14 cellular contexts compared by ENCODE assay signal in the genomic region with DNA sequence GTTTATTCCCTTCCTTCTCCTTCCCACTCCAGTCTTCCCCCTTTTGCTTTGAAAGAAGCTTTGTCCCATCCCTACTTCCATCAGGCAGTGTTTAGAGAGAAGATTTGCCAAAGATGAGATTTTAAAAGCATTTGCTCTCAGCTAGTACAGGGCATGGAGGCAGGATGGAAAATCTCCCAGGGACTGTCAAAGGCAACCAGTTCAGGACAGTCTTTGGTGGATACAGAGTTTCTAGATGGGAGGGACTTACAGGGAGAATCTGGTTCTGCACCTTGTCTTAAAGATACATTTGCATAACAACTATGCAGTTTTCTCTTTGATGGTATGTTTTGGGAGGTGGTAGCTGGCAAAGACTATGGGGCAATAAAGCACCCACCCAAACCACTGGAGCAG. TPM values are rescaled to one million over a fixed set of nuclear protein-coding genes. Genes with fewer than 3 reads are reported as not detected.
DNase-seq lines count a peak whose midpoint lies in the region; FAIRE-seq and TF ChIP-seq lines count a peak whose summit lies in the region.
"Had no signal": no experiment of that assay in that cellular context is flagged by ENCODE, and none has a peak within 500 bp of the region (broad histone marks: within the 10 kb centered on the region; RNA-seq: fewer than 3 reads in every experiment).

No MANE protein-coding gene starts in this region.

- H3K27ac ChIP-seq in H1 (ENCODE audit: low read depth, low read length), result no peak overlapping the region
- peak overlapping the region; percentile 76 for H3K27ac ChIP-seq in suprapubic skin

- no peak overlapping the region for H2BK5ac ChIP-seq in H1 (ENCODE audit: low read depth, low read length)

- no peak overlapping the region for H4K91ac ChIP-seq in H1 (replicated peaks; ENCODE audit: insufficient read length, low read length)

- H3K4me2 ChIP-seq in H1 (ENCODE audit: insufficient read depth in 1 of 2, low read depth in 2 of 2, low read length in 2 of 2), result peak overlapping the region; percentile 19 to 24; a peak in 1 of 4 replicates

- DNase-seq in NT2/D1 (ENCODE audit: low read depth, low spot score) (no peak), H1 (ENCODE audit: low read depth in 1 of 2, low spot score in 2 of 2) (no peak), mesothelial cell of epicardium (ENCODE audit: low spot score in 2 of 2, unreplicated experiment in 2 of 2) (no peak), suprapubic skin (ENCODE audit: low spot score in 2 of 2) (no peak), NCI-H1417 treated with DMSO at 0.1 percent for 48 hours (lab: John Stamatoyannopoulos, UW) (no peak), NOMO-1 treated with dmso at 0.1 percent for 144 hours (lab: John Stamatoyannopoulos, UW; ENCODE audit: unreplicated experiment) (no peak), NOMO-1 (lab: John Stamatoyannopoulos, UW; ENCODE audit: unreplicated experiment in 2 of 2) (no peak)
- DNase-seq in activated CD4-positive, alpha-beta T cell treated with anti-CD3 and anti-CD28 coated beads for 48 hours, result no peak
- DNase-seq: activated CD4-positive, alpha-beta T cell treated with anti-CD3 and anti-CD28 coated beads for 1 hour; CD8-positive, alpha-beta T cell; SIG-M5; stimulated activated CD4-positive, alpha-beta T cell treated with anti-CD3 and anti-CD28 coated beads, Interleukin-15, amount 100 ng/mL, for 24 hours had no signal

- H3K27me3 ChIP-seq in NT2/D1 (ENCODE audit: insufficient read depth, insufficient read length) (no peaks in the 10 kb centered on the region), H1 (replicated peaks in 1 of 4; ENCODE audit: control insufficient read depth in 3 of 4, extremely low read depth in 1 of 4, insufficient read depth in 3 of 4, low read length in 3 of 4) (no peaks in the 10 kb centered on the region), suprapubic skin (no peaks in the 10 kb centered on the region)

- peak overlapping the region; percentile 52; the same call in 1 of the 2 replicates for H2BK12ac ChIP-seq in H1 (ENCODE audit: low read depth, low read length)

- CTCF ChIA-PET in H1 (lab: Charles Lee; ENCODE audit: partially characterized antibody), result interaction anchor here (0.6 to 1.8 kb wide), 2 partner anchors 26 to 93 kb away, joined by 3 to 4 read pairs; partner anchors contain the start of gene CHD9

- H3K23ac ChIP-seq in H1 (ENCODE audit: insufficient read length), result no peak overlapping the region

- H3K4me1 ChIP-seq in NT2/D1 (ENCODE audit: insufficient read depth, insufficient read length) (peaks cover 14% of the 10 kb centered on the region), H1 (replicated peaks in 1 of 4; ENCODE audit: control insufficient read depth in 3 of 4, insufficient read depth in 4 of 4, low read length in 3 of 4) (peaks cover 9 to 29% (median 22%) of the 10 kb centered on the region in 4 experiments; a peak in 4 of 7 replicates), suprapubic skin (peaks cover 74% of the 10 kb centered on the region)

- no peak for TF ChIP-seq RAD21 in H1 (IDR thresholded peaks at IDR 0.05 in 1 of 2, conservative IDR thresholded peaks at IDR 0.05 in 1 of 2; ENCODE audit: low read depth in 2 of 2, low read length in 2 of 2)

- H3K9me3 ChIP-seq in NT2/D1 (ENCODE audit: insufficient read depth, low read length) (0 out of 2 replicates have a peak, but pooled peaks cover 3% of the 10 kb centered on the region), H1 (ENCODE audit: insufficient read depth in 2 of 2, low read depth in 1 of 2, low read length in 1 of 2) (no peaks in the 10 kb centered on the region), suprapubic skin (no peaks in the 10 kb centered on the region)

- FAIRE-seq in H1 (lab: Jason Lieb, UNC), result no peak

- no peak overlapping the region for H4K8ac ChIP-seq in H1 (ENCODE audit: extremely low read depth, insufficient read depth, low read length)

- no peaks in the 10 kb centered on the region for H3K27me3 Mint-ChIP-seq in mesothelial cell of epicardium (ENCODE audit: low read depth)

- H3K23me2 ChIP-seq in H1 (ENCODE audit: low read depth, low read length), result no peaks in the 10 kb centered on the region

- H3K4me3 ChIP-seq in NT2/D1 (ENCODE audit: insufficient read length, low read depth), result no peak overlapping the region
- H3K4me3 ChIP-seq in H1 (ENCODE audit: extremely low read depth in 1 of 4, insufficient read depth in 2 of 4, low read depth in 3 of 4, low read length in 4 of 4), result peak overlapping the region in 1 of 4 experiments; percentile 0; a peak in 1 of 8 replicates
- no peak overlapping the region for H3K4me3 ChIP-seq in suprapubic skin

- TF ChIP-seq EP300 in H1 (IDR thresholded peaks at IDR 0.05; ENCODE audit: borderline replicate concordance in 1 of 2, low read depth in 2 of 2, low read length in 2 of 2), result no peak
- no peak for TF ChIP-seq EP300 in suprapubic skin (IDR thresholded peaks at IDR 0.05)

- peak overlapping the region; percentile 95 for H3K27ac Mint-ChIP-seq in mesothelial cell of epicardium
- H3K27ac Mint-ChIP-seq: activated T-helper 2 cell treated with anti-CD3 and anti-CD28 coated beads, Interferon-gamma antibody, Interleukin-2, Interleukin-4, amounts not matched to agents 10 μg/mL and 5 μg/mL and 100 μg/mL, durations not matched to agents 14 hours and 24 hours and 36 hours; CD8-positive, alpha-beta T cell; stimulated activated effector memory CD8-positive, alpha-beta T cell treated with anti-CD3 and anti-CD28 coated beads, Interleukin-12 subunit alpha, Interleukin-12 subunit beta, amount 100 ng/mL, for 72 hours had no signal

- 0 out of 2 replicates have a peak overlapping the region, but pooled peaks have one; percentile 47 for H2BK15ac ChIP-seq in H1 (ENCODE audit: low read length)

- no peak overlapping the region for H4K5ac ChIP-seq in H1 (ENCODE audit: insufficient read length, low read depth, low read length)

- H3K4ac ChIP-seq in H1 (replicated peaks; ENCODE audit: insufficient read length, low read depth, low read length), result no peak overlapping the region

- peaks cover 5% of the 10 kb centered on the region; the same call in 1 of the 2 replicates for H3K79me1 ChIP-seq in H1 (ENCODE audit: low read depth, low read length)

- H3K9ac ChIP-seq in NT2/D1 (ENCODE audit: insufficient read length, low read depth) (peak overlapping the region; percentile 51), H1 (replicated peaks in 1 of 4; ENCODE audit: extremely low read depth in 1 of 4, low read depth in 3 of 4, low read length in 3 of 4) (no peak overlapping the region)

- no peaks in the 10 kb centered on the region for H4K20me1 ChIP-seq in H1 (replicated peaks in 1 of 2; ENCODE audit: control insufficient read depth in 1 of 2, insufficient read depth in 2 of 2, low read length in 2 of 2)

- peak overlapping the region; percentile 37 for H3K4me3 Mint-ChIP-seq in mesothelial cell of epicardium
- H3K4me3 Mint-ChIP-seq: CD8-positive, alpha-beta T cell; stimulated activated effector memory CD8-positive, alpha-beta T cell treated with anti-CD3 and anti-CD28 coated beads, Interleukin-12 subunit alpha, Interleukin-12 subunit beta, amount 100 ng/mL, for 72 hours had no signal

- peaks cover 5% of the 10 kb centered on the region for H3K36me3 Mint-ChIP-seq in mesothelial cell of epicardium
- H3K36me3 Mint-ChIP-seq: CD8-positive, alpha-beta T cell; stimulated activated effector memory CD8-positive, alpha-beta T cell treated with anti-CD3 and anti-CD28 coated beads, Interleukin-12 subunit alpha, Interleukin-12 subunit beta, amount 100 ng/mL, for 72 hours had no signal

- H3K79me2 ChIP-seq in H1 (ENCODE audit: control insufficient read depth in 1 of 2, insufficient read depth in 2 of 2, low read length in 2 of 2), result peaks cover 0 to 19% of the 10 kb centered on the region in 2 experiments; a peak in 2 of 4 replicates

- H2AFZ ChIP-seq in H1 (ENCODE audit: low read length), result no peak overlapping the region

- no peak for TF ChIP-seq POLR2A in H1 (IDR thresholded peaks at IDR 0.05; ENCODE audit: control extremely low read depth in 1 of 2, low read depth in 2 of 2, low read length in 2 of 2)
- no peak for TF ChIP-seq POLR2A in suprapubic skin (IDR thresholded peaks at IDR 0.05)

- peaks cover 62% of the 10 kb centered on the region for H3K4me1 Mint-ChIP-seq in mesothelial cell of epicardium

- no peak overlapping the region for H3K18ac ChIP-seq in H1 (ENCODE audit: extremely low read depth, low read length)

- H3K56ac ChIP-seq in H1 (replicated peaks; ENCODE audit: insufficient read length, low read depth, low read length), result no peak overlapping the region

- H3K36me3 ChIP-seq in NT2/D1 (ENCODE audit: insufficient read depth, insufficient read length, low read length) (peaks cover 13% of the 10 kb centered on the region), H1 (ENCODE audit: control insufficient read depth in 2 of 4, insufficient read depth in 4 of 4, low read length in 3 of 4) (no peaks in the 10 kb centered on the region; a peak in 1 of 8 replicates), suprapubic skin (no peaks in the 10 kb centered on the region)

- H2BK120ac ChIP-seq in H1 (replicated peaks; ENCODE audit: low read depth, low read length), result no peak overlapping the region

- no peaks in the 10 kb centered on the region for H3K9me3 Mint-ChIP-seq in mesothelial cell of epicardium
- H3K9me3 Mint-ChIP-seq: activated T-helper 2 cell treated with anti-CD3 and anti-CD28 coated beads, Interferon-gamma antibody, Interleukin-2, Interleukin-4, amounts not matched to agents 10 μg/mL and 5 μg/mL and 100 μg/mL, durations not matched to agents 14 hours and 24 hours and 36 hours; CD8-positive, alpha-beta T cell; stimulated activated effector memory CD8-positive, alpha-beta T cell treated with anti-CD3 and anti-CD28 coated beads, Interleukin-12 subunit alpha, Interleukin-12 subunit beta, amount 100 ng/mL, for 72 hours had no signal

- no peak overlapping the region for H2BK20ac ChIP-seq in H1 (ENCODE audit: low read length)

- no peak overlapping the region for H2AK5ac ChIP-seq in H1 (ENCODE audit: low read depth, low read length)

- no peak for TF ChIP-seq CTCF in H1 (IDR thresholded peaks at IDR 0.05; ENCODE audit: control extremely low read depth in 1 of 3, insufficient read depth in 1 of 3, low read depth in 1 of 3, low read length in 3 of 3)
- TF ChIP-seq CTCF in mesothelial cell of epicardium (IDR thresholded peaks at IDR 0.05; ENCODE audit: unreplicated experiment), result no peak
- no peak for TF ChIP-seq CTCF in suprapubic skin (IDR thresholded peaks at IDR 0.05)

- no peak overlapping the region for H3K14ac ChIP-seq in H1 (ENCODE audit: insufficient read length)

- POLR2A ChIA-PET in H1 (lab: Charles Lee; ENCODE audit: partially characterized antibody), result interaction anchor here (0.7 to 3.1 kb wide), 7 partner anchors 11 to 37 kb away, joined by 3 to 10 read pairs (median 4); no protein-coding TSS in a partner anchor

RNA-seq across cellular contexts. Expression of gene CHD9, which starts 26.2 kb away (rescaled TPM):
- 27.5 and 32.4 TPM in 2 replicates for total RNA-seq in H1 (2021; fragmentation: NEBNext Ultra II Directional; extraction: Animal tissue kit (Norgen Biotek cat#: 25700))
- polyA plus RNA-seq in H1 (2011; rRNA removed), result 5.9 and 9.9 TPM in 2 replicates
- polyA plus RNA-seq in H1 (2011; cell fraction: cytosol; rRNA removed), result 12.8 TPM
- polyA plus RNA-seq in H1 (2011; cell fraction: nucleus; rRNA removed), result 8.5 TPM
- polyA plus RNA-seq in H1 (2012, experiment 1 of 2), result 12.2 to 24.6 TPM (median 15.0 TPM) in 4 replicates
- polyA plus RNA-seq in H1 (2012, experiment 2 of 2), result 1.4 TPM
- 28.1 TPM for polyA plus RNA-seq in H1 (2013, experiment 1 of 2)
- polyA plus RNA-seq in H1 (2013, experiment 2 of 2), result 26.4 TPM
- 73.8 and 104 TPM in 2 replicates for polyA minus RNA-seq in H1 (2011; rRNA and poly(A)+ RNA removed)
- polyA minus RNA-seq in H1 (2011; cell fraction: cytosol; rRNA and poly(A)+ RNA removed), result 29.0 TPM
- 131 TPM for polyA minus RNA-seq in H1 (2011; cell fraction: nucleus; rRNA and poly(A)+ RNA removed)
- total RNA-seq in mesothelial cell of epicardium (108 to 119 TPM (median 110 TPM) in 3 replicates), suprapubic skin (100 to 1,000 TPM in 1 of 4 donors, 10 to 100 TPM in 3; 56.6 to 129 (median 70.4) TPM)

RNA-seq across cellular contexts. Expression of gene CHD9NB, which starts 28.3 kb away (rescaled TPM):
- total RNA-seq in H1 (2021; fragmentation: NEBNext Ultra II Directional; extraction: Animal tissue kit (Norgen Biotek cat#: 25700)), result 3.8 and 4.5 TPM in 2 replicates
- polyA plus RNA-seq in H1 (2011; rRNA removed), result 5.3 and 5.9 TPM in 2 replicates
- 10.1 TPM for polyA plus RNA-seq in H1 (2011; cell fraction: cytosol; rRNA removed)
- 8.1 TPM for polyA plus RNA-seq in H1 (2011; cell fraction: nucleus; rRNA removed)
- polyA plus RNA-seq in H1 (2012, experiment 1 of 2), result 6.7 to 11.2 TPM (median 9.3 TPM) in 4 replicates
- polyA plus RNA-seq in H1 (2012, experiment 2 of 2), result 6.5 TPM
- polyA plus RNA-seq in H1 (2013, experiment 1 of 2), result 3.1 TPM
- 2.5 TPM for polyA plus RNA-seq in H1 (2013, experiment 2 of 2)
- 9.4 and 12.5 TPM in 2 replicates for polyA minus RNA-seq in H1 (2011; rRNA and poly(A)+ RNA removed)
- 5.3 TPM for polyA minus RNA-seq in H1 (2011; cell fraction: cytosol; rRNA and poly(A)+ RNA removed)
- polyA minus RNA-seq in H1 (2011; cell fraction: nucleus; rRNA and poly(A)+ RNA removed), result 29.4 TPM
- total RNA-seq in mesothelial cell of epicardium, result 0.29 to 0.44 TPM (median 0.43 TPM) in 3 replicates
- total RNA-seq in suprapubic skin, result 10 to 100 TPM in 3 of 4 donors, 1 to 10 TPM in 1; 8.7 to 33.3 (median 17.0) TPM
- total RNA-seq: CD8-positive, alpha-beta T cell had no signal
